24 cellular contexts compared by ENCODE assay signal in genomic region chr3:146966124-146966523, GRCh38.
"Had no signal": no experiment of that assay in that cellular context is flagged by ENCODE, and none has a peak within 500 bp of the region (broad histone marks: within the 10 kb centered on the region; RNA-seq: fewer than 3 reads in every experiment).

No MANE protein-coding gene starts in this region.

- DNase-seq: activated CD4-positive, alpha-beta T cell treated with anti-CD3 and anti-CD28 coated beads for 4 hours; activated CD8-positive, alpha-beta memory T cell treated with anti-CD3 and anti-CD28 coated beads, Interleukin-2, amount 50 U/mL, for 4 hours; activated CD8-positive, alpha-beta T cell treated with anti-CD3 and anti-CD28 coated beads for 36 hours; activated effector memory CD4-positive, alpha-beta T cell treated with Interleukin-2 at 50 U/mL for 16 hours; activated naive CD4-positive, alpha-beta T cell; aorta; central memory CD4-positive, alpha-beta T cell; KG1; MV-4-11; NCI-H1092 treated with DMSO at 0.1 percent for 48 hours; NCI-H1417 treated with DMSO at 0.1 percent for 48 hours; NCI-H1694; NCI-H2029; NCI-H2107; NCI-H2171 treated with DMSO at 0.1 percent for 48 hours; NCI-H226; NCI-H510A; NCI-H526 treated with DMSO at 0.1 percent for 48 hours; NCI-H82; NK-92 treated with Interleukin-12 subunit alpha and Interleukin-12 subunit beta, amount 100 ng/mL, for 24 hours; SHP77; T-helper 1 cell had no signal

- H3K27ac ChIP-seq: VCaP had no signal

- H3K4me3 Mint-ChIP-seq: activated CD8-positive, alpha-beta T cell treated with anti-CD3 and anti-CD28 coated beads for 36 hours; activated naive CD4-positive, alpha-beta T cell treated with anti-CD3 and anti-CD28 coated beads, Interleukin-2, amount 50 U/mL, for 24 hours had no signal

- H3K36me3 Mint-ChIP-seq: activated naive CD4-positive, alpha-beta T cell treated with anti-CD3 and anti-CD28 coated beads, Interleukin-2, amount 50 U/mL, for 24 hours had no signal

- H3K27ac Mint-ChIP-seq: activated CD8-positive, alpha-beta T cell treated with anti-CD3 and anti-CD28 coated beads for 36 hours; activated naive CD4-positive, alpha-beta T cell treated with anti-CD3 and anti-CD28 coated beads, Interleukin-2, amount 50 U/mL, for 24 hours had no signal

- H3K27me3 Mint-ChIP-seq: activated CD8-positive, alpha-beta T cell treated with anti-CD3 and anti-CD28 coated beads for 36 hours; activated naive CD4-positive, alpha-beta T cell treated with anti-CD3 and anti-CD28 coated beads, Interleukin-2, amount 50 U/mL, for 24 hours had no signal

- H3K4me1 Mint-ChIP-seq: activated naive CD4-positive, alpha-beta T cell treated with anti-CD3 and anti-CD28 coated beads, Interleukin-2, amount 50 U/mL, for 24 hours had no signal
